Comparison of ENCODE assay signal across 1 cellular context in genomic region chr4:151031831-151032605, GRCh38.
TF ChIP-seq lines count a peak whose summit lies in the region.

No MANE protein-coding gene starts in this region.

TF ChIP-seq in K562, 482 proteins besides CTCF, POLR2A, EP300 and RAD21 (continued from another document and continues in another):
- TF ChIP-seq ZBTB40 (IDR thresholded peaks at IDR 0.05) (peak; percentile 19), ZBTB40 (CRISPR knock-in tag; IDR thresholded peaks at IDR 0.05) (no peak), ZBTB2 (IDR thresholded peaks at IDR 0.05) (peak; percentile 82), HNRNPK (IDR thresholded peaks at IDR 0.05; ENCODE audit: low read depth, low read length, poor library complexity, severe bottlenecking) (no peak), MTA3 (IDR thresholded peaks at IDR 0.05; ENCODE audit: borderline replicate concordance) (peak; percentile 73), DEAF1 (CRISPR knock-in tag; IDR thresholded peaks at IDR 0.05) (no peak), SLC30A9 (CRISPR knock-in tag; IDR thresholded peaks at IDR 0.05) (no peak), ZBTB33 (CRISPR knock-in tag; IDR thresholded peaks at IDR 0.05) (peak; percentile 26; the same call in 1 of the 2 replicates), FOXJ2 (tag; IDR thresholded peaks at IDR 0.05) (no peak), CHD7 (IDR thresholded peaks at IDR 0.05; ENCODE audit: low read depth, low read length) (no peak), ARID3A (IDR thresholded peaks at IDR 0.05; ENCODE audit: borderline replicate concordance, low read depth, low read length) (peak; percentile 80; the same call in 1 of the 2 replicates), CBFA2T3 (IDR thresholded peaks at IDR 0.05) (peak; percentile 94), ZNF408 (CRISPR knock-in tag; IDR thresholded peaks at IDR 0.05; ENCODE audit: low read depth) (no peak)
